In the genomic region with DNA sequence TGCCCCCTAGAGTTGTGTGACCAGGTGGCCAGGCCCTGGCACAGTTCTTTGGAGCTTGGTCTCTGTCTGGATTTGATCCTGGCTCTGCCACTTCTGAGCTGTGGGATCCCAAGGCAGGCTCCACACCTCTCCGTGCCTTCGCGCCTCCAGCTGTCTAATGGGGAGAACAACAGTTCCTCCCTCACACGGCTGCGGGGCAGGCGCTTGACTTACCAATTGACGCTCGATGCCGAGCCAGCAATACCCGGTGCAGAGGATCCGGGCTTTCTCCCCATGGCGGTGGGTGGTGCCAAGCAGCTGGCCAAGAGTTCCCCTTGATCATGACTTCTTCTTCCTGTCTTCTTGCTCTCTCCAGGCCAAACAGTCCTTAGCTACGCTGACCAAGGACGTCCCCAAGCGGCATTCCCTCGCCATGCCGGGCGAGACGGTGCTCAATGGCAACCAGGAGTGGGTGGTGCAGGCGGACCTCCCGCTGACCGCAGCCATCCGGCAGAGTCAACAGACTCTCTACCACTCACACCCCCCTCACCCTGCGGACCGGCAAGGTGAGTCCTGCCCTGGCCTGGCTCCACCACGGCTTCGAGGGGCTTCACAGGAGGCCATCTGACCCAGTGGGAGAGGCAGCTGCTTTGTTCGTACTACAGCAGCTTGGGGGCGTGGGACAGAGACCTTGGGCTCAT, we compare ENCODE assay signal across 22 cellular contexts.
DNase-seq lines count a peak whose midpoint lies in the region; ATAC-seq and TF ChIP-seq lines count a peak whose summit lies in the region.
"Had no signal": no experiment of that assay in that cellular context is flagged by ENCODE, and none has a peak within 500 bp of the region (broad histone marks: within the 10 kb centered on the region; RNA-seq: fewer than 3 reads in every experiment).

No MANE protein-coding gene starts in this region.

- H3K36me3 Mint-ChIP-seq in activated naive CD4-positive, alpha-beta T cell treated with anti-CD3 and anti-CD28 coated beads, Interleukin-2, amount 50 U/mL, for 24 hours: no peaks in the 10 kb centered on the region
- no peaks in the 10 kb centered on the region for H3K36me3 Mint-ChIP-seq in WTC11
- peaks cover 40% of the 10 kb centered on the region for H3K36me3 Mint-ChIP-seq in nephron progenitor cell (ENCODE audit: low read depth)
- H3K36me3 Mint-ChIP-seq in type B pancreatic cell: peaks cover 14% of the 10 kb centered on the region
- no peaks in the 10 kb centered on the region for H3K36me3 Mint-ChIP-seq in naive thymus-derived CD4-positive, alpha-beta T cell
- H3K36me3 Mint-ChIP-seq in CD4-positive, alpha-beta T cell (ENCODE audit: low read depth): no peaks in the 10 kb centered on the region
- H3K36me3 Mint-ChIP-seq: CD14-positive monocyte; CD8-positive, alpha-beta T cell had no signal

- no peaks in the 10 kb centered on the region for H3K9me3 ChIP-seq in naive thymus-derived CD4-positive, alpha-beta T cell (ENCODE audit: control insufficient read depth in 2 of 3, low read length in 3 of 3)
- H3K9me3 ChIP-seq in CD4-positive, alpha-beta T cell (ENCODE audit: control insufficient read depth, low read length): no peaks in the 10 kb centered on the region
- H3K9me3 ChIP-seq: A549, HAP-1 had no signal

- H3K4me1 ChIP-seq in naive thymus-derived CD4-positive, alpha-beta T cell (ENCODE audit: control insufficient read depth in 2 of 2, insufficient read depth in 2 of 2, low read length in 2 of 2): no peaks in the 10 kb centered on the region
- H3K4me1 ChIP-seq: A549, BLaER1, HAP-1 had no signal

- no peak for DNase-seq in activated naive CD4-positive, alpha-beta T cell treated with Interleukin-2 at 50 U/mL for 16 hours
- DNase-seq in WTC11 (ENCODE audit: low spot score) (no peak), nephron progenitor cell (no peak), type B pancreatic cell (ENCODE audit: extremely low spot score, unreplicated experiment) (no peak)
- no peak for DNase-seq in naive thymus-derived CD4-positive, alpha-beta T cell
- no peak for DNase-seq in CD4-positive, alpha-beta T cell
- DNase-seq: CD8-positive, alpha-beta T cell; COR-L47; DMS 273 treated with DMSO at 0.1 percent for 48 hours; DMS53; DND-41; EL; KBM-7 had no signal

- POLR2A ChIA-PET in WTC11 (lab: Charles Lee): no interaction called here
- POLR2A ChIA-PET in naive thymus-derived CD4-positive, alpha-beta T cell (lab: Charles Lee): no interaction called here
- POLR2A ChIA-PET in CD4-positive, alpha-beta T cell (lab: Charles Lee): no interaction called here

- no peaks in the 10 kb centered on the region for H3K27me3 ChIP-seq in naive thymus-derived CD4-positive, alpha-beta T cell (ENCODE audit: control insufficient read depth in 2 of 2, insufficient read depth in 2 of 2, low read length in 2 of 2)
- no peaks in the 10 kb centered on the region for H3K27me3 ChIP-seq in CD4-positive, alpha-beta T cell (ENCODE audit: control insufficient read depth, insufficient read depth, low read length)
- H3K27me3 ChIP-seq: BLaER1 had no signal

- no peaks in the 10 kb centered on the region for H3K36me3 ChIP-seq in naive thymus-derived CD4-positive, alpha-beta T cell (ENCODE audit: control insufficient read depth in 2 of 3, insufficient read depth in 3 of 3, low read length in 3 of 3)
- H3K36me3 ChIP-seq: HAP-1 had no signal

- no peak overlapping the region for H3K27ac ChIP-seq in naive thymus-derived CD4-positive, alpha-beta T cell (ENCODE audit: low read depth, low read length)
- no peak overlapping the region for H3K27ac ChIP-seq in CD4-positive, alpha-beta T cell (ENCODE audit: low read depth, low read length)
- H3K27ac ChIP-seq: 22Rv1, A549, BLaER1 had no signal

- no peak overlapping the region for H3K4me3 ChIP-seq in naive thymus-derived CD4-positive, alpha-beta T cell (ENCODE audit: low read length)
- H3K4me3 ChIP-seq: A549, BLaER1, GM12878, HAP-1 had no signal

- H3K27ac Mint-ChIP-seq in activated naive CD4-positive, alpha-beta T cell treated with anti-CD3 and anti-CD28 coated beads, Interleukin-2, amount 50 U/mL, for 24 hours: peak overlapping the region; percentile 76
- peak overlapping the region; percentile 82; the same call in 1 of the 2 replicates for H3K27ac Mint-ChIP-seq in WTC11
- H3K27ac Mint-ChIP-seq in nephron progenitor cell: peak overlapping the region; percentile 47
- H3K27ac Mint-ChIP-seq in type B pancreatic cell: peak overlapping the region; percentile 74
- no peak overlapping the region for H3K27ac Mint-ChIP-seq in naive thymus-derived CD4-positive, alpha-beta T cell
- no peak overlapping the region for H3K27ac Mint-ChIP-seq in CD4-positive, alpha-beta T cell
- H3K27ac Mint-ChIP-seq: CD14-positive monocyte; CD8-positive, alpha-beta T cell; IgD-negative memory B cell had no signal

- intact Hi-C loops in naive thymus-derived CD4-positive, alpha-beta T cell (cut with micrococcal nuclease): no loop called here
- intact Hi-C loops in CD4-positive, alpha-beta T cell (cut with DNase I, micrococcal nuclease): no loop called here

- no peaks in the 10 kb centered on the region for H3K9me3 Mint-ChIP-seq in activated naive CD4-positive, alpha-beta T cell treated with anti-CD3 and anti-CD28 coated beads, Interleukin-2, amount 50 U/mL, for 24 hours
- H3K9me3 Mint-ChIP-seq in WTC11 (no peaks in the 10 kb centered on the region), nephron progenitor cell (no peaks in the 10 kb centered on the region), type B pancreatic cell (no peaks in the 10 kb centered on the region)
- no peaks in the 10 kb centered on the region for H3K9me3 Mint-ChIP-seq in naive thymus-derived CD4-positive, alpha-beta T cell
- H3K9me3 Mint-ChIP-seq in CD4-positive, alpha-beta T cell: no peaks in the 10 kb centered on the region
- H3K9me3 Mint-ChIP-seq: CD14-positive monocyte; CD8-positive, alpha-beta T cell had no signal

- H3K4me1 Mint-ChIP-seq in activated naive CD4-positive, alpha-beta T cell treated with anti-CD3 and anti-CD28 coated beads, Interleukin-2, amount 50 U/mL, for 24 hours: no peaks in the 10 kb centered on the region
- peaks cover 22% of the 10 kb centered on the region for H3K4me1 Mint-ChIP-seq in WTC11
- H3K4me1 Mint-ChIP-seq in nephron progenitor cell: peaks cover 5% of the 10 kb centered on the region
- H3K4me1 Mint-ChIP-seq in type B pancreatic cell (ENCODE audit: unreplicated experiment): no peaks in the 10 kb centered on the region
- H3K4me1 Mint-ChIP-seq in naive thymus-derived CD4-positive, alpha-beta T cell: no peaks in the 10 kb centered on the region
- no peaks in the 10 kb centered on the region for H3K4me1 Mint-ChIP-seq in CD4-positive, alpha-beta T cell (ENCODE audit: low read depth)
- H3K4me1 Mint-ChIP-seq: CD14-positive monocyte, IgD-negative memory B cell had no signal

- TF ChIP-seq CTCF in WTC11 (IDR thresholded peaks at IDR 0.05) (no peak), nephron progenitor cell (IDR thresholded peaks at IDR 0.05) (no peak), type B pancreatic cell (conservative IDR thresholded peaks at IDR 0.05) (no peak)
- TF ChIP-seq CTCF in CD4-positive, alpha-beta T cell (IDR thresholded peaks at IDR 0.05): no peak

- H3K27me3 Mint-ChIP-seq in activated naive CD4-positive, alpha-beta T cell treated with anti-CD3 and anti-CD28 coated beads, Interleukin-2, amount 50 U/mL, for 24 hours: peaks cover 2% of the 10 kb centered on the region
- H3K27me3 Mint-ChIP-seq in WTC11 (ENCODE audit: low read depth) (no peaks in the 10 kb centered on the region), nephron progenitor cell (ENCODE audit: low read depth, poor library complexity) (peaks cover 13% of the 10 kb centered on the region), type B pancreatic cell (no peaks in the 10 kb centered on the region)
- peaks cover 0 to 5% (median 0%) of the 10 kb centered on the region in 5 donors for H3K27me3 Mint-ChIP-seq in naive thymus-derived CD4-positive, alpha-beta T cell
- no peaks in the 10 kb centered on the region for H3K27me3 Mint-ChIP-seq in CD4-positive, alpha-beta T cell
- H3K27me3 Mint-ChIP-seq: IgD-negative memory B cell had no signal

- peak overlapping the region; percentile 39 for H3K4me3 Mint-ChIP-seq in activated naive CD4-positive, alpha-beta T cell treated with anti-CD3 and anti-CD28 coated beads, Interleukin-2, amount 50 U/mL, for 24 hours
- H3K4me3 Mint-ChIP-seq in WTC11 (no peak overlapping the region), nephron progenitor cell (no peak overlapping the region), type B pancreatic cell (no peak overlapping the region)
- H3K4me3 Mint-ChIP-seq in naive thymus-derived CD4-positive, alpha-beta T cell: no peak overlapping the region
- no peak overlapping the region for H3K4me3 Mint-ChIP-seq in CD4-positive, alpha-beta T cell
- H3K4me3 Mint-ChIP-seq: CD14-positive monocyte; CD8-positive, alpha-beta T cell; IgD-negative memory B cell had no signal

- CTCF ChIA-PET in WTC11 (lab: Charles Lee): interaction anchor here (0.7 to 4.0 kb wide), 11 partner anchors 9 to 278 kb away, joined by 3 to 18 read pairs (median 4); no protein-coding TSS in a partner anchor
- CTCF ChIA-PET in naive thymus-derived CD4-positive, alpha-beta T cell (lab: Charles Lee): no interaction called here
- CTCF ChIA-PET in CD4-positive, alpha-beta T cell (lab: Charles Lee): interaction anchor here (1.6 kb wide), 1 partner anchor 13 kb away, joined by 4 read pairs; no protein-coding TSS in a partner anchor

- ATAC-seq in WTC11: no peak
- no peak for ATAC-seq in naive thymus-derived CD4-positive, alpha-beta T cell
- no peak for ATAC-seq in GM18519 (IDR thresholded peaks at IDR 0.05; ENCODE audit: low FRiP score, unreplicated experiment)
- no peak for ATAC-seq in CD4-positive, alpha-beta T cell (ENCODE audit: poor library complexity)
- ATAC-seq: CD8-positive, alpha-beta T cell; GM12878 had no signal

TF ChIP-seq in WTC11, 78 proteins besides CTCF, POLR2A, EP300 and RAD21 (continues in another document):
- TF ChIP-seq, protein P1, sequence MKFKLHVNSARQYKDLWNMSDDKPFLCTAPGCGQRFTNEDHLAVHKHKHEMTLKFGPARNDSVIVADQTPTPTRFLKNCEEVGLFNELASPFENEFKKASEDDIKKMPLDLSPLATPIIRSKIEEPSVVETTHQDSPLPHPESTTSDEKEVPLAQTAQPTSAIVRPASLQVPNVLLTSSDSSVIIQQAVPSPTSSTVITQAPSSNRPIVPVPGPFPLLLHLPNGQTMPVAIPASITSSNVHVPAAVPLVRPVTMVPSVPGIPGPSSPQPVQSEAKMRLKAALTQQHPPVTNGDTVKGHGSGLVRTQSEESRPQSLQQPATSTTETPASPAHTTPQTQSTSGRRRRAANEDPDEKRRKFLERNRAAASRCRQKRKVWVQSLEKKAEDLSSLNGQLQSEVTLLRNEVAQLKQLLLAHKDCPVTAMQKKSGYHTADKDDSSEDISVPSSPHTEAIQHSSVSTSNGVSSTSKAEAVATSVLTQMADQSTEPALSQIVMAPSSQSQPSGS (CRISPR knock-in tag; IDR thresholded peaks at IDR 0.05; ENCODE audit: borderline replicate concordance, low read depth): no peak
- TF ChIP-seq GRHL2 (CRISPR knock-in tag; IDR thresholded peaks at IDR 0.05; ENCODE audit: insufficient replicate concordance, severe bottlenecking) (no peak), TEAD1 (CRISPR knock-in tag; IDR thresholded peaks at IDR 0.05) (no peak)

Comparison
In these comparisons a context has a peak if more than half of its experiments do, and no peak if none do; other contexts are left out.
1. H3K27ac Mint-ChIP-seq: peak in activated naive CD4-positive, alpha-beta T cell treated with anti-CD3 and anti-CD28 coated beads, Interleukin-2, amount 50 U/mL, for 24 hours (single experiment), WTC11 (single experiment), nephron progenitor cell (single experiment) and type B pancreatic cell (single experiment); none in naive thymus-derived CD4-positive, alpha-beta T cell (0 of 9) and CD4-positive, alpha-beta T cell (single experiment).